ENCODE assay signal across 21 cellular contexts in the genomic region with DNA sequence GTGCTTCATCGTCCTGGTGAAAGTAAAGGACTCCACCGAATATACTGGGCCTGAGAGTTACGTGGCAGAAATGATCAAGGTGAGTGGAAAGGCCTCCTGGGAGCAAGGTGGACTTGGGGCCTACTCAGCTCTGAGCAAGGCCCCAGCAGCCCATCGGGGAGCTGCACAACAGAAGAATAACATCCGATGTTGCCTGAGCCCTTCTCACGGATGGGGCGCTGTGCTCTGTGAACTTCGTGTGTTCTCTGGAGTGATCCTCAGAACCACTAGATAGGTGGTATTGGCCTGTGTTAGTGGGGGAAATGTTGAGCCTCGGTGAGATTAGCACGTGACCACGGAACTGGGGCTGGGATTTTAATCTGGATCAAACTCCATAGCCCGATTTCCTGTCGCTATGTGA.
"Had no signal": no experiment of that assay in that cellular context is flagged by ENCODE, and none has a peak within 500 bp of the region (broad histone marks: within the 10 kb centered on the region; RNA-seq: fewer than 3 reads in every experiment).

No MANE protein-coding gene starts in this region.

- H3K36me3 ChIP-seq: brain microvascular endothelial cell, prostate gland had no signal

- H3K27ac ChIP-seq: brain microvascular endothelial cell, coronary artery, esophagus squamous epithelium, left ventricle myocardium inferior, prostate gland, SK-N-MC, stomach, testis, upper lobe of right lung had no signal

- ATAC-seq: activated naive CD4-positive, alpha-beta T cell treated with anti-CD3 and anti-CD28 coated beads, Interleukin-2, amount 50 U/mL, for 72 hours; right cardiac atrium; upper lobe of right lung had no signal

- H3K4me3 Mint-ChIP-seq: central memory CD8-positive, alpha-beta T cell; memory B cell had no signal

- H3K9me3 ChIP-seq: prostate gland, testis, upper lobe of right lung had no signal

- H3K27me3 Mint-ChIP-seq: central memory CD8-positive, alpha-beta T cell; memory B cell had no signal

- H3K27me3 ChIP-seq: brain microvascular endothelial cell, esophagus squamous epithelium, stomach, testis, upper lobe of right lung had no signal

- H3K27ac Mint-ChIP-seq: memory B cell had no signal

- DNase-seq: activated CD4-positive, alpha-beta T cell treated with anti-CD3 and anti-CD28 coated beads for 1 hour; activated CD8-positive, alpha-beta memory T cell treated with anti-CD3 and anti-CD28 coated beads, Interleukin-2, amount 50 U/mL, for 48 hours; activated effector memory CD4-positive, alpha-beta T cell treated with Interleukin-2 at 50 U/mL for 16 hours; anterior cingulate cortex; brain microvascular endothelial cell; esophagus squamous epithelium; hypothalamus; left ventricle myocardium inferior; right cardiac atrium; small intestine; stimulated activated CD4-positive, alpha-beta T cell treated with anti-CD3 and anti-CD28 coated beads, Interleukin-4, amount 100 ng/mL, for 4 hours; stimulated activated CD8-positive, alpha-beta memory T cell treated with anti-CD3 and anti-CD28 coated beads, Interleukin-4, amount 100 ng/mL, for 48 hours; stomach; testis; upper lobe of right lung had no signal

- H3K4me3 ChIP-seq: coronary artery, esophagus squamous epithelium, left ventricle myocardium inferior, prostate gland, SK-N-MC, stomach, testis, upper lobe of right lung had no signal

- H3K9me3 Mint-ChIP-seq: central memory CD8-positive, alpha-beta T cell; memory B cell had no signal
